9 cellular contexts compared by ENCODE assay signal in the genomic region with DNA sequence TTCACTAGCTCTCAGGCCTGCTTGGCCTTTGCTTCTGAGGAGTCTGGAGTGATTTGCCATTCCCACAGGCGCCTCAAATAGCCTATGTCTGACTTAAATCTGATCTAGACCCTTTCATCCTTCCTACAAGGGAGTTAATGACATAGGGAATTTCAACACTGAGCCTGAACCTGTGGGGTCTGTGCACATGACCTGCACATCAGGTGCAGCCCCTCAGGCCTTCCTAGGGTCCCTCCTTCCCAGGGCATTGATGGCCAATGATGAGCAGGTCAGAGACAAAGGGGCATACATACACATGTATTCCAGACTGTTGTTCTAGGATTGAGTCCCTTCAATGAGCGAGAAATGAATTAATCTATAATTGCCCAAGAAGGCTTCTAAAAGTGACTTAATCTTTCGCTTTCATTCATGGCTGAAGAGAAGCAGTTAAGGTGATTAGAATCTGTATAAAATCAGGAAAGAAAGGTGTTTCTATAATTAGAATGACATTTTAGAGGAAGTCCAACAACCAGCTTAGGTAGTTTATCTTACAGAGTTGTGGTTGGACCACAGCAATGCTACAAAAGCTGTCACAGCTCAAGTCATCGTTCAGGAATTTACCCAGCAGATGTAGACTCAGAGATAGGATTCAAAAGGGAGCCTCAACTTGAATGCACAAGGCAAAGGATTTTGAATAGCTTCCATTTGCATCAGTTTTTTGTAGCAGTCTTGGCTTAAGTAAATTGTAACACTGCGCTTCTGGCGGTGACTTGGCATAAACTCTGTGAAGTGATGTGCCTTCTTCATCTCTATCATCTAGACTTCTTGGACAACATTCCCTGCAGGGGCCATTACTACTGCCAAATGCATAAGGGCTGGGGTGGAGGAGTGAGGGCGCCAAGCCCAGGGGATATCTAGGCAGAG. TPM values are rescaled to one million over a fixed set of nuclear protein-coding genes. Genes with fewer than 3 reads are reported as not detected.
DNase-seq lines count a peak whose midpoint lies in the region; ATAC-seq and TF ChIP-seq lines count a peak whose summit lies in the region.
"Had no signal": no experiment of that assay in that cellular context is flagged by ENCODE, and none has a peak within 500 bp of the region (broad histone marks: within the 10 kb centered on the region; RNA-seq: fewer than 3 reads in every experiment).

No MANE protein-coding gene starts in this region.

- no peaks in the 10 kb centered on the region for H3K27me3 ChIP-seq in right cardiac atrium (ENCODE audit: control insufficient read depth, insufficient read depth)
- H3K27me3 ChIP-seq in thyroid gland, result no peaks in the 10 kb centered on the region
- H3K27me3 ChIP-seq: right lobe of liver had no signal

- intact Hi-C loops in activated naive CD4-positive, alpha-beta T cell treated with anti-CD3 and anti-CD28 coated beads for 36 hours (cut with micrococcal nuclease), result loop anchor here (1.0 to 10.0 kb wide), 9 partner anchors 77 to 1990 kb away; partner anchors contain the start of genes CD83 and NOL7
- intact Hi-C loops in right cardiac atrium (cut with DNase I), result no loop called here
- intact Hi-C loops in thyroid gland (cut with DNase I), result no loop called here

- ATAC-seq in GM21423 (IDR thresholded peaks at IDR 0.05; ENCODE audit: unreplicated experiment), result peak; percentile 35
- ATAC-seq in right cardiac atrium, result peak; percentile 49 to 54
- no peak for ATAC-seq in GM18873 (IDR thresholded peaks at IDR 0.05; ENCODE audit: low FRiP score, unreplicated experiment)

- H3K36me3 Mint-ChIP-seq in activated naive CD4-positive, alpha-beta T cell treated with anti-CD3 and anti-CD28 coated beads for 36 hours (ENCODE audit: low read depth), result no peaks in the 10 kb centered on the region
- no peaks in the 10 kb centered on the region for H3K36me3 Mint-ChIP-seq in type B pancreatic cell

- CTCF ChIA-PET in activated naive CD4-positive, alpha-beta T cell treated with anti-CD3 and anti-CD28 coated beads for 36 hours (lab: Charles Lee), result interaction anchor here (0.7 to 1.8 kb wide), 9 partner anchors 17 to 219 kb away, joined by 3 to 10 read pairs (median 4); partner anchors contain the start of gene SIRT5

- DNase-seq in COLO829 (ENCODE audit: low spot score), result peak; percentile 28
- DNase-seq in KG1 (lab: John Stamatoyannopoulos, UW), result peak; percentile 30
- DNase-seq in activated naive CD4-positive, alpha-beta T cell treated with anti-CD3 and anti-CD28 coated beads for 36 hours, result peak; percentile 70
- DNase-seq in right cardiac atrium, result no peak
- DNase-seq in type B pancreatic cell (ENCODE audit: extremely low spot score, unreplicated experiment), result no peak
- no peak for DNase-seq in thyroid gland
- DNase-seq: right lobe of liver had no signal

- no peak for TF ChIP-seq CTCF in type B pancreatic cell (conservative IDR thresholded peaks at IDR 0.05)
- TF ChIP-seq CTCF in thyroid gland (IDR thresholded peaks at IDR 0.05), result no peak

- no peaks in the 10 kb centered on the region for H3K27me3 Mint-ChIP-seq in activated naive CD4-positive, alpha-beta T cell treated with anti-CD3 and anti-CD28 coated beads for 36 hours (ENCODE audit: low read depth)
- H3K27me3 Mint-ChIP-seq in type B pancreatic cell, result no peaks in the 10 kb centered on the region

- H3K4me3 ChIP-seq in right cardiac atrium (ENCODE audit: low read length) (no peak overlapping the region), thyroid gland (replicated peaks in 1 of 3) (no peak overlapping the region)
- H3K4me3 ChIP-seq: right lobe of liver had no signal

- H3K9me3 ChIP-seq in right cardiac atrium (ENCODE audit: control insufficient read depth, low read length) (no peaks in the 10 kb centered on the region), thyroid gland (no peaks in the 10 kb centered on the region)
- H3K9me3 ChIP-seq: right lobe of liver had no signal

- H3K4me1 Mint-ChIP-seq in activated naive CD4-positive, alpha-beta T cell treated with anti-CD3 and anti-CD28 coated beads for 36 hours (ENCODE audit: low read depth), result peaks cover 45% of the 10 kb centered on the region
- H3K4me1 Mint-ChIP-seq in type B pancreatic cell (ENCODE audit: unreplicated experiment), result peaks cover 23% of the 10 kb centered on the region

- no peaks in the 10 kb centered on the region for H3K9me3 Mint-ChIP-seq in activated naive CD4-positive, alpha-beta T cell treated with anti-CD3 and anti-CD28 coated beads for 36 hours
- no peaks in the 10 kb centered on the region for H3K9me3 Mint-ChIP-seq in type B pancreatic cell

- H3K36me3 ChIP-seq in thyroid gland, result no peaks in the 10 kb centered on the region
- H3K36me3 ChIP-seq: right lobe of liver had no signal

- H3K4me1 ChIP-seq in right cardiac atrium (ENCODE audit: control insufficient read depth, insufficient read depth, low read length), result peaks cover 19% of the 10 kb centered on the region
- H3K4me1 ChIP-seq in thyroid gland, result peaks cover 0 to 5% of the 10 kb centered on the region in 2 donors
- H3K4me1 ChIP-seq: right lobe of liver had no signal

- H3K27ac Mint-ChIP-seq in activated naive CD4-positive, alpha-beta T cell treated with anti-CD3 and anti-CD28 coated beads for 36 hours, result peak overlapping the region; percentile 99
- H3K27ac Mint-ChIP-seq in type B pancreatic cell, result peak overlapping the region; percentile 46

- TF ChIP-seq POLR2A in thyroid gland (IDR thresholded peaks at IDR 0.05), result no peak

- peak overlapping the region; percentile 63 for H3K4me3 Mint-ChIP-seq in activated naive CD4-positive, alpha-beta T cell treated with anti-CD3 and anti-CD28 coated beads for 36 hours
- H3K4me3 Mint-ChIP-seq in type B pancreatic cell, result no peak overlapping the region

- H3K27ac ChIP-seq in right cardiac atrium (ENCODE audit: low read length), result peak overlapping the region; percentile 61
- H3K27ac ChIP-seq in thyroid gland, result no peak overlapping the region
- H3K27ac ChIP-seq: right lobe of liver had no signal

- WGBS in right cardiac atrium, result 50% methylated on average over 7 of the region's 7 CpGs
- WGBS in thyroid gland, 2 donors, result 80 to 84% methylated on average over 7 of the region's 7 CpGs

RNA-seq across cellular contexts. Expression of gene TBC1D7, which starts 27.0 kb away (rescaled TPM):
- 10 to 100 TPM; 25.4 to 27.1 TPM for total RNA-seq in activated naive CD4-positive, alpha-beta T cell treated with anti-CD3 and anti-CD28 coated beads for 36 hours
- 10 to 100 TPM; 21.0 to 41.8 (median 24.2) TPM for total RNA-seq in right cardiac atrium
- polyA plus RNA-seq in right cardiac atrium, result 31.8 TPM
- total RNA-seq in type B pancreatic cell (ENCODE audit: low replicate concordance), result 26.2 and 28.7 TPM in 2 replicates
- 10 to 100 TPM in 2 of 4 donors, 1 to 10 TPM in 2; 6.9 to 10.7 (median 9.6) TPM for total RNA-seq in thyroid gland

Comparison
In these comparisons a context has a peak if more than half of its experiments do, and no peak if none do; other contexts are left out.
1. DNase-seq: peak in COLO829 (single experiment), KG1 (single experiment) and activated naive CD4-positive, alpha-beta T cell treated with anti-CD3 and anti-CD28 coated beads for 36 hours (single experiment); none in right cardiac atrium (0 of 3), type B pancreatic cell (single experiment) and thyroid gland (0 of 2).